1 cellular context compared by ENCODE assay signal in genomic region chr6:38671885-38672467, GRCh38.
TF ChIP-seq lines count a peak whose summit lies in the region.

No MANE protein-coding gene starts in this region.

TF ChIP-seq in HepG2, 621 proteins besides CTCF, POLR2A, EP300 and RAD21 (continued from another document):
- no peak for TF ChIP-seq PRPF4 (IDR thresholded peaks at IDR 0.05; ENCODE audit: low read depth, low read length, poor library complexity, severe bottlenecking)
- no peak for TF ChIP-seq ZC3H13 (CRISPR knock-in tag; IDR thresholded peaks at IDR 0.05)
